In genomic region chr6:43927525-43928210, GRCh38 we compare ENCODE assay signal across 12 cellular contexts.
A peak's percentile ranks its signal among the peaks of the same experiment; 100 is the strongest.
DNase-seq lines count a peak whose midpoint lies in the region; ATAC-seq, FAIRE-seq and TF ChIP-seq lines count a peak whose summit lies in the region.
"Had no signal": no experiment of that assay in that cellular context is flagged by ENCODE, and none has a peak within 500 bp of the region (broad histone marks: within the 10 kb centered on the region; RNA-seq: fewer than 3 reads in every experiment).

No MANE protein-coding gene starts in this region.

- H3K27ac ChIP-seq in H9 (ENCODE audit: insufficient read length, low read depth, low read length) (peak overlapping the region; percentile 3), tibial nerve (no peak overlapping the region)
- H3K27ac ChIP-seq: KMS-11, thoracic aorta had no signal

- no peak overlapping the region for H4K8ac ChIP-seq in H9 (replicated peaks; ENCODE audit: insufficient read length, low read depth, low read length)

- no peak overlapping the region for H2BK12ac ChIP-seq in H9 (ENCODE audit: insufficient read length, low read depth, low read length)

- no peak overlapping the region for H2BK5ac ChIP-seq in H9 (ENCODE audit: insufficient read length, low read length)

- H3K4ac ChIP-seq in H9 (ENCODE audit: low read depth, low read length) = no peak overlapping the region

- no peak overlapping the region for H3K23ac ChIP-seq in H9 (ENCODE audit: insufficient read length, low read depth, low read length)

- H2BK20ac ChIP-seq in H9 (ENCODE audit: low read depth, low read length, poor library complexity, severe bottlenecking) = no peak overlapping the region

- H3K27ac Mint-ChIP-seq in H9 = peak overlapping the region in 2 of 3 experiments; percentile 92 to 96; a peak in 5 of 7 replicates

- no peak overlapping the region for H3T11ph ChIP-seq in H9 (ENCODE audit: low read length)

- no peak overlapping the region for H2BK15ac ChIP-seq in H9 (ENCODE audit: low read depth, low read length)

- H3K18ac ChIP-seq in H9 (ENCODE audit: insufficient read length, low read depth, low read length) = no peak overlapping the region

- H3K56ac ChIP-seq in H9 (ENCODE audit: insufficient read length, low read depth, low read length) = no peak overlapping the region

- no peaks in the 10 kb centered on the region for H4K20me1 ChIP-seq in H9 (ENCODE audit: control insufficient read depth, insufficient read depth, insufficient read length)

- peaks cover 17 to 18% of the 10 kb centered on the region in 2 experiments for H3K4me1 Mint-ChIP-seq in H9

- ATAC-seq in HG02852 (IDR thresholded peaks at IDR 0.05; ENCODE audit: unreplicated experiment) = no peak

- no peak overlapping the region for H2BK120ac ChIP-seq in H9 (ENCODE audit: low read depth, low read length, poor library complexity, severe bottlenecking)

- DNase-seq in H9 (no peak), NCI-H82 treated with DMSO at 0.1 percent for 48 hours (lab: John Stamatoyannopoulos, UW; ENCODE audit: unreplicated experiment) (peak; percentile 39), bronchial epithelial cell (ENCODE audit: low read depth) (peak; percentile 68), posterior vena cava (ENCODE audit: low spot score) (peak; percentile 73), tibial nerve (ENCODE audit: low spot score in 2 of 2) (no peak), AG20443 (ENCODE audit: low spot score) (no peak), COLO829 (ENCODE audit: low spot score) (no peak)
- DNase-seq: activated CD4-positive, alpha-beta T cell treated with anti-CD3 and anti-CD28 coated beads, Interleukin-2, amount 50 U/mL, for 1 hour; GDM1 had no signal

- no peak overlapping the region for H4K91ac ChIP-seq in H9 (ENCODE audit: insufficient read length, low read depth, low read length)

- no peak overlapping the region for H2AK5ac ChIP-seq in H9 (ENCODE audit: insufficient read length, low read length)

- no peak for TF ChIP-seq POLR2A in tibial nerve (IDR thresholded peaks at IDR 0.05)

- H3K9me3 Mint-ChIP-seq in H9 = no peaks in the 10 kb centered on the region

- no peak overlapping the region for H3K4me3 Mint-ChIP-seq in H9

- no peak overlapping the region for H4K5ac ChIP-seq in H9 (ENCODE audit: insufficient read length, low read depth, low read length)

- no peaks in the 10 kb centered on the region for H3K79me2 ChIP-seq in H9 (ENCODE audit: insufficient read depth, low read length)

- H3K4me2 ChIP-seq in H9 (ENCODE audit: insufficient read depth, insufficient read length, low read length) = no peak overlapping the region
- H3K4me2 ChIP-seq: KMS-11 had no signal

- no peak overlapping the region for H2AFZ ChIP-seq in H9 (ENCODE audit: low read length)

- H3K9me3 ChIP-seq in H9 (ENCODE audit: control insufficient read depth, low read depth, low read length) (no peaks in the 10 kb centered on the region), tibial nerve (no peaks in the 10 kb centered on the region)
- H3K9me3 ChIP-seq: thoracic aorta had no signal

- H3K27me3 ChIP-seq in H9 (ENCODE audit: insufficient read depth, low read length) (no peaks in the 10 kb centered on the region), bronchial epithelial cell (ENCODE audit: control insufficient read depth, insufficient read depth, low read length) (no peaks in the 10 kb centered on the region), tibial nerve (no peaks in the 10 kb centered on the region)

- H3K36me3 Mint-ChIP-seq in H9 (ENCODE audit: insufficient read depth in 1 of 3, low read depth in 3 of 3) = no peaks in the 10 kb centered on the region

- no peaks in the 10 kb centered on the region for H3K4me1 ChIP-seq in H9 (ENCODE audit: insufficient read depth, low read length)
- H3K4me1 ChIP-seq in tibial nerve = peaks cover 0 to 20% (median 9%) of the 10 kb centered on the region in 4 donors

- H3K14ac ChIP-seq in H9 (ENCODE audit: insufficient read depth, low read length) = peak overlapping the region; percentile 27; the same call in 1 of the 2 replicates

- intact Hi-C loops in posterior vena cava (cut with DNase I) = no loop called here

- TF ChIP-seq CTCF in H9 (conservative IDR thresholded peaks at IDR 0.05) (peak; percentile 27; the same call in 2 of the 3 replicates), bronchial epithelial cell (IDR thresholded peaks at IDR 0.05; ENCODE audit: insufficient read depth, low read length, severe bottlenecking) (no peak), tibial nerve (IDR thresholded peaks at IDR 0.05) (no peak)

- H3K4me3 ChIP-seq in bronchial epithelial cell (ENCODE audit: low read depth, low read length) = no peak overlapping the region
- no peak overlapping the region for H3K4me3 ChIP-seq in tibial nerve
- H3K4me3 ChIP-seq: thoracic aorta had no signal

- no CpG with 5 or more reads among the region's 4 CpGs for WGBS in H9 (ENCODE audit: extremely low coverage, insufficient read length, low lambda C conversion rate)
- WGBS in tibial nerve, 2 donors = 57 to 72% methylated on average over 4 of the region's 4 CpGs

- FAIRE-seq in bronchial epithelial cell (lab: Jason Lieb, UNC) = no peak

- H3K27me3 Mint-ChIP-seq in H9 (ENCODE audit: low read depth) = no peaks in the 10 kb centered on the region; the same call in 1 of the 2 replicates

- no peaks in the 10 kb centered on the region for H3K79me1 ChIP-seq in H9 (ENCODE audit: insufficient read depth, low read depth, low read length, poor library complexity, severe bottlenecking)

- no peak overlapping the region for H3K9ac ChIP-seq in H9 (ENCODE audit: extremely low read depth, insufficient read length, low read length)
- H3K9ac ChIP-seq: KMS-11 had no signal

- no peaks in the 10 kb centered on the region for H3K36me3 ChIP-seq in bronchial epithelial cell (ENCODE audit: control insufficient read depth, insufficient read depth, low read length)
- no peaks in the 10 kb centered on the region for H3K36me3 ChIP-seq in tibial nerve
- H3K36me3 ChIP-seq: thoracic aorta had no signal

- no peaks in the 10 kb centered on the region for H3K23me2 ChIP-seq in H9 (ENCODE audit: insufficient read length, low read depth, low read length, poor library complexity, severe bottlenecking)

- no peak for TF ChIP-seq EP300 in tibial nerve (IDR thresholded peaks at IDR 0.05)

Comparison
In these comparisons a context has a peak if more than half of its experiments do, and no peak if none do; other contexts are left out.
1. DNase-seq: peak in NCI-H82 treated with DMSO at 0.1 percent for 48 hours (single experiment), bronchial epithelial cell (single experiment) and posterior vena cava (single experiment); none in H9 (single experiment), tibial nerve (0 of 2), AG20443 (single experiment) and COLO829 (single experiment).